Comparison of ENCODE assay signal across 27 cellular contexts in the genomic region with DNA sequence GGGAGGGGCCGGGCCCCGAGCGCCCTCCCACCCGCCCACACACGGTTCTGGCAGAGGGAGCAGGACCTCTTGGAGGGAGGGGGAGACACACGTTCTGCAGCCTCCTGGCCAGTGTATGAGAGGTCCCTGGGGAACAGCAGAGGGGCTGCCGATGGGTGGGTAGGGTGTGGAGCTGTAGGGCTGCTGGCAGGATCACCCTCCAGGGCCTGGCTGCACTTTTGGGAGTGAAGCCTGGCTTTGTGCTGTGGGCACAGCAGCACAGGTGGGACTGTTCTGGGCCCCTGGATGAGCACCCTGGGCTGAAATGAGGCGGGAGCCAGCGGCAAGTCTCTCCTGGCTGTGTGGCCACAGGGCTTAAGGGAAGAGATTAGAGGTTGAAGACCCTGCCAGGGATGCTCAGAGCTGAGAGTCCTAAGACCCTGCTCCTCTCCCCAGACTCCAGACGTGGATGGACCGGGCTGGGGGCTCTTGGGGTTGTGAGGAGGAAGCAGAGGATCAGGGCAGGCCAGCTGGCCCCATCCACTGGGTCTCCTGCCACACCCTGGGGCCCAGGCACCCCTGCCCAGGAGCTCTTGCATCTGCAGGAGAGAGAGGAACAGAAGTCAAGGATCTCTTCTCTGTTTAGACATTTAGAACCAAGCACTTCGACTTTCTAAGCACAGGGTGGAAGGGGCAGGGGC. TPM values are rescaled to one million over a fixed set of nuclear protein-coding genes. Genes with fewer than 3 reads are reported as not detected.
DNase-seq lines count a peak whose midpoint lies in the region; FAIRE-seq and TF ChIP-seq lines count a peak whose summit lies in the region.
"Had no signal": no experiment of that assay in that cellular context is flagged by ENCODE, and none has a peak within 500 bp of the region (broad histone marks: within the 10 kb centered on the region; RNA-seq: fewer than 3 reads in every experiment).

No MANE protein-coding gene starts in this region.

- TF ChIP-seq CTCF in H9 (conservative IDR thresholded peaks at IDR 0.05) (no peak), osteoblast (IDR thresholded peaks at IDR 0.05; ENCODE audit: extremely low read depth, low read depth, low read length) (no peak), D721Med (IDR thresholded peaks at IDR 0.05; ENCODE audit: insufficient read depth, missing control alignments) (no peak)

- H3K4ac ChIP-seq in H9 (ENCODE audit: low read depth, low read length) = no peak overlapping the region

- no peak overlapping the region for H2AK5ac ChIP-seq in H9 (ENCODE audit: insufficient read length, low read length)

- H3K23ac ChIP-seq in H9 (ENCODE audit: insufficient read length, low read depth, low read length) = no peak overlapping the region

- H3K4me1 ChIP-seq in BLaER1 treated with 17β-estradiol and CSF1 and Interleukin-3, amounts not matched to agents 10 nM and 100 nM = peaks cover 36 to 96% (median 89%) of the 10 kb centered on the region in 10 experiments
- no peaks in the 10 kb centered on the region for H3K4me1 ChIP-seq in H9 (ENCODE audit: insufficient read depth, low read length)
- H3K4me1 ChIP-seq in ectodermal cell (ENCODE audit: control insufficient read depth, insufficient read depth, low read length) = no peaks in the 10 kb centered on the region
- H3K4me1 ChIP-seq in osteoblast (ENCODE audit: insufficient read depth, low read length) = no peaks in the 10 kb centered on the region

- no peak overlapping the region for H3T11ph ChIP-seq in H9 (ENCODE audit: low read length)

- no peak overlapping the region for H4K91ac ChIP-seq in H9 (ENCODE audit: insufficient read length, low read depth, low read length)

- H2BK15ac ChIP-seq in H9 (ENCODE audit: low read depth, low read length) = no peak overlapping the region

- peak overlapping the region; percentile 40 to 81 (median 70); a peak in 3 of 7 replicates for H3K27ac Mint-ChIP-seq in H9
- no peak overlapping the region for H3K27ac Mint-ChIP-seq in activated CD4-positive, alpha-beta memory T cell treated with anti-CD3 and anti-CD28 coated beads, Interleukin-2, amount 10 ng/mL, durations not matched to agents 7 days and 5 days
- H3K27ac Mint-ChIP-seq: activated T-cell treated with anti-CD3 and anti-CD28 coated beads, Interleukin-2, amount 50 U/mL, for 24 hours; progenitor cell of endocrine pancreas; stimulated activated naive B cell treated with anti-CD40 and anti-IgM and Interleukin-4, amounts not matched to agents 10 μg/mL and 1 μg/mL and 100 μg/mL, for 72 hours had no signal

- H2AFZ ChIP-seq in H9 (ENCODE audit: low read length) (no peak overlapping the region), osteoblast (ENCODE audit: low read length) (no peak overlapping the region)

- DNase-seq in H9 (no peak), osteoblast (ENCODE audit: insufficient read length, low spot score, missing footprints) (peak; percentile 78), hepatic stellate cell (ENCODE audit: low spot score) (no peak), D721Med (ENCODE audit: insufficient read length, low spot score) (no peak)
- no peak for DNase-seq in activated effector memory CD4-positive, alpha-beta T cell treated with anti-CD3 and anti-CD28 coated beads, Interleukin-2, amount 50 U/mL, for 16 hours
- no peak for DNase-seq in activated CD4-positive, alpha-beta memory T cell treated with anti-CD3 and anti-CD28 coated beads, Interleukin-2, amount 10 ng/mL, durations not matched to agents 7 days and 5 days
- DNase-seq: activated CD4-positive, alpha-beta T cell treated with anti-CD3 and anti-CD28 coated beads, Interleukin-2, amount 50 U/mL, for 1 hour; activated CD4-positive, CD25-positive, alpha-beta regulatory T cell; activated naive CD4-positive, alpha-beta T cell treated with Interleukin-2 at 50 U/mL for 16 hours; activated T-cell treated with anti-CD3 and anti-CD28 coated beads, Interleukin-2, amount 50 U/mL, for 24 hours; C1 segment of cervical spinal cord; COR-L47; DMS79; GDM1; mesenchymal stem cell; NCI-H1048; NCI-H1694; NCI-H748 treated with DMSO at 0.1 percent for 48 hours; stimulated activated naive B cell treated with anti-CD40 and anti-IgM and Interleukin-4, amounts not matched to agents 10 μg/mL and 1 μg/mL and 100 μg/mL, for 72 hours; T-helper 1 cell had no signal

- no peak overlapping the region for H3K4me3 Mint-ChIP-seq in H9
- no peak overlapping the region for H3K4me3 Mint-ChIP-seq in activated CD4-positive, alpha-beta memory T cell treated with anti-CD3 and anti-CD28 coated beads, Interleukin-2, amount 10 ng/mL, durations not matched to agents 7 days and 5 days
- H3K4me3 Mint-ChIP-seq: activated T-cell treated with anti-CD3 and anti-CD28 coated beads, Interleukin-2, amount 50 U/mL, for 24 hours; stimulated activated naive B cell treated with anti-CD40 and anti-IgM and Interleukin-4, amounts not matched to agents 10 μg/mL and 1 μg/mL and 100 μg/mL, for 72 hours had no signal

- peak overlapping the region in 8 of 11 experiments; percentile 11 to 51 (median 36); a peak in 9 of 22 replicates for H3K9ac ChIP-seq in BLaER1 treated with 17β-estradiol and CSF1 and Interleukin-3, amounts not matched to agents 10 nM and 100 nM
- H3K9ac ChIP-seq in H9 (ENCODE audit: extremely low read depth, insufficient read length, low read length) = no peak overlapping the region

- no peaks in the 10 kb centered on the region for H3K79me2 ChIP-seq in H9 (ENCODE audit: insufficient read depth, low read length)
- H3K79me2 ChIP-seq in osteoblast (ENCODE audit: insufficient read depth, low read length) = no peaks in the 10 kb centered on the region

- no peaks in the 10 kb centered on the region for H3K79me1 ChIP-seq in H9 (ENCODE audit: insufficient read depth, low read depth, low read length, poor library complexity, severe bottlenecking)

- no peak overlapping the region for H4K8ac ChIP-seq in H9 (replicated peaks; ENCODE audit: insufficient read length, low read depth, low read length)

- peaks cover 0 to 12% (median 8%) of the 10 kb centered on the region in 11 experiments; a peak in 12 of 22 replicates for H3K9me3 ChIP-seq in BLaER1 treated with 17β-estradiol and CSF1 and Interleukin-3, amounts not matched to agents 10 nM and 100 nM (replicated peaks in 1 of 11)
- peaks cover 7% of the 10 kb centered on the region for H3K9me3 ChIP-seq in H9 (ENCODE audit: control insufficient read depth, low read depth, low read length)
- H3K9me3 ChIP-seq in ectodermal cell (ENCODE audit: control insufficient read depth, low read length) = no peaks in the 10 kb centered on the region
- no peaks in the 10 kb centered on the region for H3K9me3 ChIP-seq in osteoblast (ENCODE audit: low read depth, low read length)
- H3K9me3 ChIP-seq: neutrophil had no signal

- H3K36me3 Mint-ChIP-seq in H9 (ENCODE audit: insufficient read depth in 1 of 3, low read depth in 3 of 3) = peaks cover 48 to 77% (median 66%) of the 10 kb centered on the region in 3 experiments
- no peaks in the 10 kb centered on the region for H3K36me3 Mint-ChIP-seq in activated CD4-positive, alpha-beta memory T cell treated with anti-CD3 and anti-CD28 coated beads, Interleukin-2, amount 10 ng/mL, durations not matched to agents 7 days and 5 days (ENCODE audit: low read depth)

- no peak overlapping the region for H3K18ac ChIP-seq in H9 (ENCODE audit: insufficient read length, low read depth, low read length)

- no peak overlapping the region for H3K56ac ChIP-seq in H9 (ENCODE audit: insufficient read length, low read depth, low read length)

- CTCF ChIA-PET in activated CD4-positive, alpha-beta memory T cell treated with anti-CD3 and anti-CD28 coated beads, Interleukin-2, amount 10 ng/mL, durations not matched to agents 7 days and 5 days (lab: Charles Lee) = no interaction called here

- POLR2A ChIA-PET in activated CD4-positive, alpha-beta memory T cell treated with anti-CD3 and anti-CD28 coated beads, Interleukin-2, amount 10 ng/mL, durations not matched to agents 7 days and 5 days (lab: Charles Lee) = no interaction called here

- peaks cover 8 to 12% of the 10 kb centered on the region in 2 experiments for H3K4me1 Mint-ChIP-seq in H9
- H3K4me1 Mint-ChIP-seq in activated CD4-positive, alpha-beta memory T cell treated with anti-CD3 and anti-CD28 coated beads, Interleukin-2, amount 10 ng/mL, durations not matched to agents 7 days and 5 days = peaks cover 17% of the 10 kb centered on the region

- no peak overlapping the region for H4K5ac ChIP-seq in H9 (ENCODE audit: insufficient read length, low read depth, low read length)

- no peak overlapping the region for H2BK20ac ChIP-seq in H9 (ENCODE audit: low read depth, low read length, poor library complexity, severe bottlenecking)

- no peak overlapping the region for H2BK120ac ChIP-seq in H9 (ENCODE audit: low read depth, low read length, poor library complexity, severe bottlenecking)

- H3K14ac ChIP-seq in H9 (ENCODE audit: insufficient read depth, low read length) = no peak overlapping the region; the same call in 1 of the 2 replicates

- peaks cover 0 to 46% (median 0%) of the 10 kb centered on the region in 11 experiments; a peak in 8 of 22 replicates for H4K20me1 ChIP-seq in BLaER1 treated with 17β-estradiol and CSF1 and Interleukin-3, amounts not matched to agents 10 nM and 100 nM
- H4K20me1 ChIP-seq in H9 (ENCODE audit: control insufficient read depth, insufficient read depth, insufficient read length) (no peaks in the 10 kb centered on the region), osteoblast (ENCODE audit: insufficient read depth, low read length) (no peaks in the 10 kb centered on the region)

- H3K4me2 ChIP-seq in BLaER1 treated with 17β-estradiol and CSF1 and Interleukin-3, amounts not matched to agents 10 nM and 100 nM = peak overlapping the region in 8 of 11 experiments; percentile 51 to 68 (median 59); a peak in 16 of 22 replicates
- H3K4me2 ChIP-seq in H9 (ENCODE audit: insufficient read depth, insufficient read length, low read length) = no peak overlapping the region
- H3K4me2 ChIP-seq in osteoblast (ENCODE audit: insufficient read depth, low read length) = no peak overlapping the region

- H2BK12ac ChIP-seq in H9 (ENCODE audit: insufficient read length, low read depth, low read length) = no peak overlapping the region

- H3K36me3 ChIP-seq in BLaER1 treated with 17β-estradiol and CSF1 and Interleukin-3, amounts not matched to agents 10 nM and 100 nM = peaks cover 0 to 62% (median 30%) of the 10 kb centered on the region in 11 experiments; a peak in 14 of 22 replicates
- H3K36me3 ChIP-seq in ectodermal cell (ENCODE audit: control insufficient read depth, insufficient read depth, low read length) (peaks cover 52% of the 10 kb centered on the region), osteoblast (ENCODE audit: insufficient read depth, low read length) (no peaks in the 10 kb centered on the region)
- H3K36me3 ChIP-seq: neutrophil had no signal

- H3K4me3 ChIP-seq in BLaER1 treated with 17β-estradiol and CSF1 and Interleukin-3, amounts not matched to agents 10 nM and 100 nM = no peak overlapping the region
- no peak overlapping the region for H3K4me3 ChIP-seq in ectodermal cell (ENCODE audit: insufficient read depth, low read depth, low read length)
- no peak overlapping the region for H3K4me3 ChIP-seq in osteoblast (ENCODE audit: insufficient read depth, low read length)
- H3K4me3 ChIP-seq: dorsolateral prefrontal cortex, left lung had no signal

- peaks cover 1% of the 10 kb centered on the region; the same call in 1 of the 2 replicates for H3K27me3 Mint-ChIP-seq in H9 (ENCODE audit: low read depth)
- peaks cover 2% of the 10 kb centered on the region for H3K27me3 Mint-ChIP-seq in activated CD4-positive, alpha-beta memory T cell treated with anti-CD3 and anti-CD28 coated beads, Interleukin-2, amount 10 ng/mL, durations not matched to agents 7 days and 5 days
- H3K27me3 Mint-ChIP-seq: activated T-cell treated with anti-CD3 and anti-CD28 coated beads, Interleukin-2, amount 50 U/mL, for 24 hours had no signal

- H3K27ac ChIP-seq in BLaER1 treated with 17β-estradiol and CSF1 and Interleukin-3, amounts not matched to agents 10 nM and 100 nM = peak overlapping the region in 8 of 11 experiments; percentile 4 to 48 (median 31); a peak in 10 of 22 replicates
- H3K27ac ChIP-seq in H9 (ENCODE audit: insufficient read length, low read depth, low read length) (no peak overlapping the region), ectodermal cell (ENCODE audit: insufficient read depth, low read depth, low read length, poor library complexity, severe bottlenecking) (peak overlapping the region; percentile 45), osteoblast (ENCODE audit: low read depth, low read length) (no peak overlapping the region)
- H3K27ac ChIP-seq: left lung, neutrophil had no signal

- WGBS in H9 (ENCODE audit: extremely low coverage, insufficient read length, low lambda C conversion rate) = no CpG with 5 or more reads among the region's 12 CpGs
- 84 to 87% methylated on average over 12 of the region's 12 CpGs for WGBS in ectodermal cell, 2 experiments

- 0 out of 22 replicates have a peak, but pooled peaks cover 0 to 4% (median 0%) of the 10 kb centered on the region in 11 experiments for H3K27me3 ChIP-seq in BLaER1 treated with 17β-estradiol and CSF1 and Interleukin-3, amounts not matched to agents 10 nM and 100 nM
- H3K27me3 ChIP-seq in H9 (ENCODE audit: insufficient read depth, low read length) (no peaks in the 10 kb centered on the region), ectodermal cell (ENCODE audit: control insufficient read depth, insufficient read depth, low read length, poor library complexity, severe bottlenecking) (no peaks in the 10 kb centered on the region), osteoblast (ENCODE audit: insufficient read depth, low read length) (no peaks in the 10 kb centered on the region)

- peaks cover 13 to 18% of the 10 kb centered on the region in 2 experiments for H3K9me3 Mint-ChIP-seq in H9
- H3K9me3 Mint-ChIP-seq in activated CD4-positive, alpha-beta memory T cell treated with anti-CD3 and anti-CD28 coated beads, Interleukin-2, amount 10 ng/mL, durations not matched to agents 7 days and 5 days = peaks cover 2% of the 10 kb centered on the region

- no peak for FAIRE-seq in D721Med (lab: Jason Lieb, UNC)
- FAIRE-seq: endothelial cell of umbilical vein had no signal

- H3K23me2 ChIP-seq in H9 (ENCODE audit: insufficient read length, low read depth, low read length, poor library complexity, severe bottlenecking) = no peaks in the 10 kb centered on the region

- H2BK5ac ChIP-seq in H9 (ENCODE audit: insufficient read length, low read length) = no peak overlapping the region

RNA-seq across cellular contexts. Expression of a gene that starts 45.2 kb away (rescaled TPM):
- 39.8 and 41.4 TPM in 2 replicates for total RNA-seq in H9 (2021)
- 143 TPM for polyA plus RNA-seq in ectodermal cell (2013, experiment 1 of 4)
- 162 TPM for polyA plus RNA-seq in ectodermal cell (2013, experiment 2 of 4)
- 143 TPM for polyA plus RNA-seq in ectodermal cell (2013, experiment 3 of 4)
- 155 TPM for polyA plus RNA-seq in ectodermal cell (2013, experiment 4 of 4)
- 2.5 and 3.2 TPM in 2 replicates for total RNA-seq in osteoblast
- total RNA-seq in activated CD4-positive, alpha-beta memory T cell treated with anti-CD3 and anti-CD28 coated beads, Interleukin-2, amount 10 ng/mL, durations not matched to agents 7 days and 5 days = under 1 TPM; 0.18 to 0.23 TPM

Comparison
In these comparisons a context has a peak if more than half of its experiments do, and no peak if none do; other contexts are left out.
1. H3K27ac ChIP-seq: peak in BLaER1 treated with 17β-estradiol and CSF1 and Interleukin-3, amounts not matched to agents 10 nM and 100 nM (8 of 11) and ectodermal cell (single experiment); none in H9 (single experiment) and osteoblast (single experiment).
2. H3K4me2 ChIP-seq: peak in BLaER1 treated with 17β-estradiol and CSF1 and Interleukin-3, amounts not matched to agents 10 nM and 100 nM (8 of 11); none in H9 (single experiment) and osteoblast (single experiment).